In the genomic region with DNA sequence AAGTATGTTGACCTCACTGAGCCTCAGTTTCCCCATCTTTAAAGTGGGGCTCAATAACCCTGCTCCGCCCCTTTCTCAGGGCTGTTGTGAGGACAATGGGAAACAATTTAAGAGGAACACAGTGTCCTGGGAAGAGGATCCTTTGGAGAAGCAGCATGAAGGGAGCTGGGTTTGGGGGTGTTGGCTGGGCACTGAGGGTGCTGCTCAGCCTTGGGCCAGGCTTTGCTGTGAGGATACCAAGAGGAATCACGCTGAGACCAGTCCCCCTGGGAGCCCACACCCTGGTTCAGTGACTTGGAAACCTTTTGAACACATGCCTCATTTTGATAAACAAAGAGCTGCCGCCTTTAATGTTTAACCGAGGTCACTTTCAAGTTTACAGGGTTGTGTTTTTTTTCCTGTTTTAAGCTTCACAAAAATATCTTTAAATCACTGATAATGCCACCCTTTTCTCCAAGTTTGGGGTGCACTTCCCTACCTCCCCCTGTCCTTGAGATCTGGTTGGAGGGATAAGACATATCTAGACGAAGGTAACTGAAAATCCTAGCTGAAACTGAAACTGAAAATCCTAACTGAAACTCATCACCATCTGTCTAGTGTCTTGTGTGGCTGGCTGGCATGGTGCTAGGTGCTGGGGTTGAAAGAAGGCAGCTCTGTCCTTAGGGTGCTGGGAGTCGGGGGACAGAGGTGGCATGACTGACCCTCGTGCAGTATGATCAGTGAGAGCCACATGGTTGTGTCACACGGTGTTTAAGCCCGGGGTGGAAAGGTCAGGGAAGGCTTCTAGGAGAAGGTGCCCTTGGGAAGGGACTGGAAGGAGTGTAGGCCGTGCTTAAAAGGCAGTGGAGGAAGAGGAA, we compare ENCODE assay signal across 8 cellular contexts. TPM values are rescaled to one million over a fixed set of nuclear protein-coding genes. Genes with fewer than 3 reads are reported as not detected.
DNase-seq lines count a peak whose midpoint lies in the region; ATAC-seq and TF ChIP-seq lines count a peak whose summit lies in the region.

No MANE protein-coding gene starts in this region.

- CTCF ChIA-PET in Panc1 (lab: Charles Lee), result interaction anchor here (0.6 to 1.2 kb wide), 3 partner anchors 11 to 577 kb away, joined by 3 to 8 read pairs (median 3); no protein-coding TSS in a partner anchor

- H3K36me3 ChIP-seq in Panc1 (ENCODE audit: control insufficient read depth, insufficient read depth, low read length), result no peaks in the 10 kb centered on the region

- H3K27ac ChIP-seq in Panc1 (ENCODE audit: low read length) (peak overlapping the region; percentile 94), dorsolateral prefrontal cortex (peak overlapping the region in 55 of 59 donors; percentile 65 to 99 (median 96))

- peak; percentile 72 for DNase-seq in activated CD8-positive, alpha-beta memory T cell treated with anti-CD3 and anti-CD28 coated beads for 24 hours
- DNase-seq in activated CD8-positive, alpha-beta memory T cell treated with anti-CD3 and anti-CD28 coated beads, Interleukin-2, amount 50 U/mL, for 48 hours, result no peak
- no peak for DNase-seq in Panc1 (ENCODE audit: low read depth, low spot score)
- peak in 1 of 10 donors; percentile 31 for DNase-seq in dorsolateral prefrontal cortex
- no peak for DNase-seq in neural crest cell (ENCODE audit: low read depth, low spot score)
- DNase-seq in Ammon's horn (ENCODE audit: low spot score), result no peak
- no peak for DNase-seq in iPS-NIHi11 (ENCODE audit: low spot score)

- H3K4me1 ChIP-seq in Panc1 (ENCODE audit: control insufficient read depth, insufficient read depth, low read length), result peaks cover 30% of the 10 kb centered on the region

- H3K4me3 ChIP-seq in Panc1 (ENCODE audit: low read depth in 2 of 2, low read length in 2 of 2), result peak overlapping the region in 1 of 2 experiments; percentile 71; a peak in 2 of 4 replicates
- H3K4me3 ChIP-seq in dorsolateral prefrontal cortex, result peak overlapping the region in 49 of 59 donors; percentile 15 to 91 (median 83)

- H3K9me3 Mint-ChIP-seq in neural crest cell, result no peaks in the 10 kb centered on the region

- no peaks in the 10 kb centered on the region for H3K27me3 Mint-ChIP-seq in neural crest cell (ENCODE audit: low read depth)

- peak overlapping the region; percentile 91 for H3K27ac Mint-ChIP-seq in neural crest cell (ENCODE audit: unreplicated experiment)

- TF ChIP-seq CTCF in Panc1 (IDR thresholded peaks at IDR 0.05) (no peak), dorsolateral prefrontal cortex (IDR thresholded peaks at IDR 0.05 in 54 of 56, conservative IDR thresholded peaks at IDR 0.05 in 2 of 56; ENCODE audit: low read depth in 1 of 56, partially characterized antibody in 56 of 56) (no peak), neural crest cell (conservative IDR thresholded peaks at IDR 0.05) (no peak)

- intact Hi-C loops in Panc1 (cut with micrococcal nuclease; ENCODE audit: unreplicated experiment), result no loop called here
- intact Hi-C loops in dorsolateral prefrontal cortex (cut with DNase I), result loop anchor here in 1 of 2 donors (5.0 to 10.0 kb wide), 4 partner anchors 39 to 782 kb away; a partner anchor contains a TSS

- H3K27me3 ChIP-seq in Panc1 (ENCODE audit: control insufficient read depth, insufficient read depth, low read length) (no peaks in the 10 kb centered on the region), dorsolateral prefrontal cortex (no peaks in the 10 kb centered on the region)

- no peaks in the 10 kb centered on the region for H3K9me3 ChIP-seq in Panc1 (ENCODE audit: control insufficient read depth, insufficient read depth, low read depth, low read length)

- peaks cover 3% of the 10 kb centered on the region for H3K36me3 Mint-ChIP-seq in neural crest cell (ENCODE audit: low read depth)

- POLR2A ChIA-PET in Panc1 (lab: Charles Lee), result no interaction called here

- peaks cover 66% of the 10 kb centered on the region for H3K4me1 Mint-ChIP-seq in neural crest cell

- H3K4me3 Mint-ChIP-seq in neural crest cell, result peak overlapping the region; percentile 96

- ATAC-seq in HG02870 (IDR thresholded peaks at IDR 0.05; ENCODE audit: unreplicated experiment) (peak; percentile 41), Panc1 (no peak)

- BruUV-seq in Panc1 (replicated peaks; lab: Mats Ljungman, UMichigan), result TSS peak; percentile 73

- in situ Hi-C loops in Panc1 (cut with HindIII; ENCODE audit: low pct_unique_long_range_greater_than_20kb, low sequenced_read_pairs), result no loop called here

RNA-seq across cellular contexts. Expression of a gene that starts 27.7 kb away (rescaled TPM):
- 14.7 TPM for total RNA-seq in Panc1 (2021; ENCODE audit: unreplicated experiment)
- polyA plus RNA-seq in Panc1 (2012; ENCODE audit: insufficient read length), result 14.8 TPM
- 10 to 100 TPM in 91 of 120 experiments, 1 to 10 TPM in 29; 6.0 to 19.8 (median 12.1) TPM for total RNA-seq in dorsolateral prefrontal cortex
- total RNA-seq in neural crest cell, result 13.3 and 16.5 TPM in 2 replicates

RNA-seq across cellular contexts. Expression of a gene that starts 38.2 kb away (rescaled TPM):
- 209 TPM for total RNA-seq in Panc1 (2021; ENCODE audit: unreplicated experiment)
- 158 TPM for polyA plus RNA-seq in Panc1 (2012; ENCODE audit: insufficient read length)
- total RNA-seq in dorsolateral prefrontal cortex, result 100 to 1,000 TPM in 95 of 120 experiments, 10 to 100 TPM in 25; 82.2 to 205 (median 110) TPM
- 212 and 224 TPM in 2 replicates for total RNA-seq in neural crest cell

RNA-seq across cellular contexts. Expression of a gene that starts 43.6 kb away (rescaled TPM):
- total RNA-seq in Panc1 (2021; ENCODE audit: unreplicated experiment), result 0.10 TPM
- not detected for polyA plus RNA-seq in Panc1 (2012; ENCODE audit: insufficient read length)
- 10 to 100 TPM in 1 of 120 experiments, 1 to 10 TPM in 119; 1.6 to 10.3 (median 3.5) TPM for total RNA-seq in dorsolateral prefrontal cortex
- not detected in 2 replicates for total RNA-seq in neural crest cell
